In genomic region chr10:640673-641045, GRCh38 we compare ENCODE assay signal across 33 cellular contexts.
"Had no signal": no experiment of that assay in that cellular context is flagged by ENCODE, and none has a peak within 500 bp of the region (broad histone marks: within the 10 kb centered on the region; RNA-seq: fewer than 3 reads in every experiment).

No MANE protein-coding gene starts in this region.

- H3K36me3 ChIP-seq: ascending aorta, breast epithelium, cardiac muscle cell, colonic mucosa, esophagus squamous epithelium, WERI-Rb-1 had no signal

- H3K27ac Mint-ChIP-seq: activated CD8-positive, alpha-beta T cell treated with anti-CD3 and anti-CD28 coated beads for 36 hours; activated naive CD4-positive, alpha-beta T cell treated with anti-CD3 and anti-CD28 coated beads, Interleukin-2, amount 10 ng/mL, durations not matched to agents 7 days and 5 days; activated naive CD4-positive, alpha-beta T cell treated with anti-CD3 and anti-CD28 coated beads, Interleukin-2, amount 50 U/mL, for 72 hours; activated naive CD8-positive, alpha-beta T cell treated with anti-CD3 and anti-CD28 coated beads, Interleukin-2, amount 10 ng/mL, durations not matched to agents 7 days and 5 days; activated T-helper 17 cell treated with anti-CD3 and anti-CD28 coated beads, Interleukin-2, amount 50 U/mL, for 72 hours; T-helper 17 cell; T-helper 2 cell treated with Interferon-gamma antibody and Interleukin-4, amounts not matched to agents 5 μg/mL and 100 μg/mL, for 36 hours had no signal

- DNase-seq: activated B cell treated with CpG ODN at 0.5 μM for 24 hours; activated CD4-positive, alpha-beta T cell treated with anti-CD3 and anti-CD28 coated beads for 48 hours; activated CD4-positive, alpha-beta T cell treated with anti-CD3 and anti-CD28 coated beads, Interleukin-2, amount 50 U/mL, for 1 hour; activated CD4-positive, alpha-beta T cell treated with anti-CD3 and anti-CD28 coated beads, Interleukin-2, amount 50 U/mL, for 48 hours; activated CD8-positive, alpha-beta memory T cell treated with anti-CD3 and anti-CD28 coated beads for 24 hours; activated CD8-positive, alpha-beta T cell treated with anti-CD3 and anti-CD28 coated beads for 36 hours; activated gamma-delta T cell; activated naive CD4-positive, alpha-beta T cell; activated naive CD4-positive, alpha-beta T cell treated with anti-CD3 and anti-CD28 coated beads, Interleukin-2, amount 10 ng/mL, durations not matched to agents 7 days and 5 days; activated naive CD8-positive, alpha-beta T cell treated with anti-CD3 and anti-CD28 coated beads, Interleukin-2, amount 10 ng/mL, durations not matched to agents 7 days and 5 days; activated T-cell treated with anti-CD3 and anti-CD28 coated beads, Interleukin-2, amount 50 U/mL, for 4 hours; central memory CD4-positive, alpha-beta T cell; cerebellar nuclear complex; colonic mucosa; effector CD8-positive, alpha-beta T cell; esophagus squamous epithelium; foreskin melanocyte; T-helper 1 cell; T-helper 17 cell; T1000; WERI-Rb-1 had no signal

- H3K9me3 Mint-ChIP-seq: activated CD8-positive, alpha-beta T cell treated with anti-CD3 and anti-CD28 coated beads for 36 hours; activated naive CD4-positive, alpha-beta T cell treated with anti-CD3 and anti-CD28 coated beads, Interleukin-2, amount 10 ng/mL, durations not matched to agents 7 days and 5 days; activated naive CD8-positive, alpha-beta T cell treated with anti-CD3 and anti-CD28 coated beads, Interleukin-2, amount 10 ng/mL, durations not matched to agents 7 days and 5 days; activated T-cell treated with anti-CD3 and anti-CD28 coated beads, Interleukin-2, amount 50 U/mL, for 4 hours; activated T-helper 17 cell treated with anti-CD3 and anti-CD28 coated beads, Interleukin-2, amount 50 U/mL, for 72 hours; T-helper 2 cell treated with Interferon-gamma antibody and Interleukin-4, amounts not matched to agents 5 μg/mL and 100 μg/mL, for 36 hours had no signal

- FAIRE-seq: endometrium, endothelial cell of umbilical vein had no signal

- H3K4me3 ChIP-seq: ascending aorta, breast epithelium, cardiac muscle cell, colonic mucosa, esophagus squamous epithelium, gastroesophageal sphincter had no signal

- H3K27me3 ChIP-seq: ascending aorta, breast epithelium, cardiac muscle cell, colonic mucosa, esophagus squamous epithelium, gastroesophageal sphincter had no signal

- H3K27ac ChIP-seq: ascending aorta, breast epithelium, cardiac muscle cell, colonic mucosa, epithelial cell of prostate, esophagus squamous epithelium, gastroesophageal sphincter, WERI-Rb-1 had no signal

- H3K4me1 ChIP-seq: ascending aorta, colonic mucosa had no signal

- H3K4me1 Mint-ChIP-seq: activated B cell treated with CpG ODN at 0.5 μM for 24 hours; activated naive CD4-positive, alpha-beta T cell treated with anti-CD3 and anti-CD28 coated beads, Interleukin-2, amount 10 ng/mL, durations not matched to agents 7 days and 5 days; activated naive CD8-positive, alpha-beta T cell treated with anti-CD3 and anti-CD28 coated beads, Interleukin-2, amount 10 ng/mL, durations not matched to agents 7 days and 5 days; activated T-helper 17 cell treated with anti-CD3 and anti-CD28 coated beads, Interleukin-2, amount 50 U/mL, for 72 hours had no signal

- H3K4me3 Mint-ChIP-seq: activated B cell treated with CpG ODN at 0.5 μM for 24 hours; activated CD8-positive, alpha-beta T cell treated with anti-CD3 and anti-CD28 coated beads for 36 hours; activated naive CD4-positive, alpha-beta T cell treated with anti-CD3 and anti-CD28 coated beads, Interleukin-2, amount 10 ng/mL, durations not matched to agents 7 days and 5 days; activated naive CD8-positive, alpha-beta T cell treated with anti-CD3 and anti-CD28 coated beads, Interleukin-2, amount 10 ng/mL, durations not matched to agents 7 days and 5 days; activated T-cell treated with anti-CD3 and anti-CD28 coated beads, Interleukin-2, amount 50 U/mL, for 4 hours; activated T-helper 17 cell treated with anti-CD3 and anti-CD28 coated beads, Interleukin-2, amount 50 U/mL, for 72 hours; brain; T-helper 17 cell; T-helper 2 cell treated with Interferon-gamma antibody and Interleukin-4, amounts not matched to agents 5 μg/mL and 100 μg/mL, for 36 hours had no signal

- H3K9me3 ChIP-seq: colonic mucosa had no signal

- H3K36me3 Mint-ChIP-seq: activated naive CD4-positive, alpha-beta T cell treated with anti-CD3 and anti-CD28 coated beads, Interleukin-2, amount 10 ng/mL, durations not matched to agents 7 days and 5 days; activated naive CD4-positive, alpha-beta T cell treated with anti-CD3 and anti-CD28 coated beads, Interleukin-2, amount 50 U/mL, for 72 hours; activated naive CD8-positive, alpha-beta T cell treated with anti-CD3 and anti-CD28 coated beads, Interleukin-2, amount 10 ng/mL, durations not matched to agents 7 days and 5 days had no signal

- ATAC-seq: activated CD4-positive, CD25-positive, alpha-beta regulatory T cell treated with anti-CD3 and anti-CD28 coated beads, Interleukin-2, amount 50 U/mL, for 24 hours; activated CD8-positive, alpha-beta T cell treated with anti-CD3 and anti-CD28 coated beads for 36 hours; activated naive CD4-positive, alpha-beta T cell treated with anti-CD3 and anti-CD28 coated beads, Interleukin-2, amount 50 U/mL, for 72 hours; activated T-cell treated with anti-CD3 and anti-CD28 coated beads, Interleukin-2, amount 50 U/mL, for 4 hours; activated T-helper 17 cell treated with anti-CD3 and anti-CD28 coated beads, Interleukin-2, amount 50 U/mL, for 72 hours; gastroesophageal sphincter; T-helper 17 cell had no signal
